Comparison of ENCODE assay signal across 8 cellular contexts in the genomic region with DNA sequence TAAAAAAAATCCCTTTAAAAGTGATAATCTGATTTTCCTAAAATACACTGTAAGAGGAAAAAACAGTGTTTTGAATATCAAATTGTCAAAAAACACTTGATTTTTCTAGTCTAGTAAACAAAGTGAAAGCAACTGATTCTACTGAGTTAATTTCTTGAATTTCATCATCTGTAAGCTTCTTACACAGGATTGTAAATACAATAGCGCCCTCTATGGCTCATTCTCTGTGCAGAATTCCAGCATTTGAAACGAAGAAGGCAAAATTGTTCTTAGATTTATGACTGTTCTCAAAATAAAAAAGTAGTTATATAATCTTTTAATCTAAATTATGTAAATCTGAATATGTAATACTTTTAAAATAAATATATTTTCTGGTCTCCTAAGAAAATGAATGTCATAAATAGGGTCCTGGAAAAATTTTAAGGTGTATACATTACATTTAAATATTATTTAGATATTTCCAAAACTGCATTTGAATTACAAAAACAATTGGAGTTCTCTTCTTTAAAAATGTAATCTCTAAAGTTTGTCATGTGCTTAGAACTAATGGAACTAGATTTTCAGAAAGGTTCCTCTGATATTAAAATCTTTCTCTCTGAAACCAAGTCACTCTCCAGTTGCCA.
A peak's percentile ranks its signal among the peaks of the same experiment; 100 is the strongest.
DNase-seq lines count a peak whose midpoint lies in the region; ATAC-seq lines count a peak whose summit lies in the region.

No MANE protein-coding gene starts in this region.

- H3K18ac ChIP-seq in mesendoderm (ENCODE audit: low read length), result no peak overlapping the region

- H3K9ac ChIP-seq in mesendoderm (ENCODE audit: low read length), result no peak overlapping the region

- H4K8ac ChIP-seq in mesendoderm (ENCODE audit: low read depth, low read length), result no peak overlapping the region

- no peak overlapping the region for H3K27ac ChIP-seq in mesendoderm (ENCODE audit: low read depth, low read length)

- no peak overlapping the region for H3K56ac ChIP-seq in mesendoderm (ENCODE audit: low read length)

- ATAC-seq in GM18520 (IDR thresholded peaks at IDR 0.05; ENCODE audit: unreplicated experiment) (peak; percentile 63), HG03108 (IDR thresholded peaks at IDR 0.05; ENCODE audit: unreplicated experiment) (no peak)

- no peak overlapping the region for H2BK15ac ChIP-seq in mesendoderm (replicated peaks; ENCODE audit: low read depth)

- no peaks in the 10 kb centered on the region for H3K79me2 ChIP-seq in mesendoderm (ENCODE audit: control insufficient read depth, insufficient read depth, low read length)

- H2BK120ac ChIP-seq in mesendoderm (ENCODE audit: low read depth, low read length), result no peak overlapping the region

- peak; percentile 23 for DNase-seq in AG20443 (ENCODE audit: low spot score)
- DNase-seq in Jurkat, Clone E6-1 (ENCODE audit: low read depth, low spot score), result peak; percentile 70
- peak; percentile 12 to 71 for DNase-seq in NOMO-1 (lab: John Stamatoyannopoulos, UW; ENCODE audit: unreplicated experiment in 2 of 2)
- peak; percentile 47 for DNase-seq in cerebellar cortex (ENCODE audit: low spot score)
- DNase-seq in mesendoderm, result peak; percentile 62
- DNase-seq in activated naive CD4-positive, alpha-beta T cell treated with anti-CD3 and anti-CD28 coated beads, Interleukin-2, amount 50 U/mL, for 16 hours, result no peak

- no peaks in the 10 kb centered on the region for H3K4me1 ChIP-seq in mesendoderm (ENCODE audit: control insufficient read depth, low read depth, low read length)

- H2AK5ac ChIP-seq in mesendoderm (ENCODE audit: low read length), result no peak overlapping the region

- no peak overlapping the region for H3K4me2 ChIP-seq in mesendoderm (ENCODE audit: low read length)

- no peaks in the 10 kb centered on the region for H3K27me3 ChIP-seq in mesendoderm (ENCODE audit: insufficient read depth, low read length, poor library complexity)

- no CpG with 5 or more reads among the region's 2 CpGs for WGBS in mesendoderm (ENCODE audit: extremely low coverage, insufficient coverage, low lambda C conversion rate)

- H3K23ac ChIP-seq in mesendoderm (ENCODE audit: low read length), result no peak overlapping the region

- H3K4ac ChIP-seq in mesendoderm (ENCODE audit: low read depth, low read length), result no peak overlapping the region

- no peak overlapping the region for H4K5ac ChIP-seq in mesendoderm (ENCODE audit: low read length)

- no peak overlapping the region for H2BK5ac ChIP-seq in mesendoderm (ENCODE audit: low read length)

- H3K79me1 ChIP-seq in mesendoderm (ENCODE audit: low read length), result no peaks in the 10 kb centered on the region

- H3K4me3 ChIP-seq in Jurkat, Clone E6-1 (ENCODE audit: low read length), result no peak overlapping the region
- H3K4me3 ChIP-seq in mesendoderm (ENCODE audit: low read length), result no peak overlapping the region

- H3K36me3 ChIP-seq in mesendoderm (ENCODE audit: control insufficient read depth, insufficient read depth, low read length), result no peaks in the 10 kb centered on the region
